In the genomic region with DNA sequence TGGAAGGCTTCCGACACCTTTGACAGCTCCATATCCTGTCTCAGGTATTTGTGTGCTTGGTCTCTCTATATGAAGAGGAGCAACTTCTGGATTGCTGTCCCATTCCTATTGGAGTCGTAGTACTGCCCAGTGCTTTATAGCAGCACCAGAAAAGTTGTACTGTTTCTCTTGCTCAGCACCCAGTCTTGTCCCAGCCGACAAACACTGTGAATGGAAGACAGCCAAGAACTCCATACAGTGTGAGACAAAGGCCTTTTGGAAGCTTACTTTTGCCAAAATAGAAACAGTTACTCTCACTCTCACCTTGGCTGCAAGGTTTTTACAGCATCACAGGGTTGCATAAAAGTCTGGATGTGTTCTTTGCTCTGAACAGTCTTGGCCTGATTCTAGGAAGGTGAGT, we compare ENCODE assay signal across 16 cellular contexts.
DNase-seq lines count a peak whose midpoint lies in the region; ATAC-seq and TF ChIP-seq lines count a peak whose summit lies in the region.
"Had no signal": no experiment of that assay in that cellular context is flagged by ENCODE, and none has a peak within 500 bp of the region (broad histone marks: within the 10 kb centered on the region; RNA-seq: fewer than 3 reads in every experiment).

No MANE protein-coding gene starts in this region.

- intact Hi-C loops in right cardiac atrium (cut with DNase I): no loop called here

- no peak overlapping the region for H2AFZ ChIP-seq in SK-N-SH (ENCODE audit: low read depth)
- H2AFZ ChIP-seq: PC-9 had no signal

- H3K79me2 ChIP-seq in SK-N-SH (ENCODE audit: insufficient read depth): no peaks in the 10 kb centered on the region

- no peak for TF ChIP-seq RAD21 in SK-N-SH (IDR thresholded peaks at IDR 0.05; ENCODE audit: low read length)

- H3K27me3 ChIP-seq in SK-N-SH (ENCODE audit: insufficient read depth) (no peaks in the 10 kb centered on the region), right cardiac atrium (ENCODE audit: control insufficient read depth, insufficient read depth) (no peaks in the 10 kb centered on the region), stomach smooth muscle (ENCODE audit: control insufficient read depth in 1 of 2, insufficient read depth in 2 of 2, low read length in 2 of 2) (no peaks in the 10 kb centered on the region), suprapubic skin (no peaks in the 10 kb centered on the region)
- H3K27me3 ChIP-seq: cardiac muscle cell had no signal

- no peaks in the 10 kb centered on the region for H4K20me1 ChIP-seq in SK-N-SH (ENCODE audit: insufficient read depth)

- no peaks in the 10 kb centered on the region for H3K9me3 ChIP-seq in SK-N-SH
- no peaks in the 10 kb centered on the region for H3K9me3 ChIP-seq in right cardiac atrium (ENCODE audit: control insufficient read depth, low read length)
- H3K9me3 ChIP-seq in stomach smooth muscle (ENCODE audit: control insufficient read depth in 2 of 2, low read length in 2 of 2): no peaks in the 10 kb centered on the region
- H3K9me3 ChIP-seq in suprapubic skin: no peaks in the 10 kb centered on the region

- TF ChIP-seq EP300 in SK-N-SH (IDR thresholded peaks at IDR 0.05; ENCODE audit: borderline replicate concordance in 1 of 2, low read depth in 1 of 2, low read length in 1 of 2) (no peak), suprapubic skin (IDR thresholded peaks at IDR 0.05) (no peak)

- CTCF ChIA-PET in SK-N-SH (lab: Yijun Ruan, JAX): interaction anchor here (1.0 to 2.1 kb wide), 3 partner anchors 30 to 168 kb away, joined by 4 to 8 read pairs (median 6); no protein-coding TSS in a partner anchor

- H3K9ac ChIP-seq in SK-N-SH: peak overlapping the region; percentile 32; the same call in 1 of the 2 replicates
- no peak overlapping the region for H3K9ac ChIP-seq in stomach smooth muscle (ENCODE audit: low read length in 2 of 2)

- H3F3A ChIP-seq in SK-N-SH (replicated peaks; ENCODE audit: insufficient read depth): peaks cover 42% of the 10 kb centered on the region

- no peak for TF ChIP-seq POLR2A in suprapubic skin (IDR thresholded peaks at IDR 0.05)

- H3K4me3 ChIP-seq in SK-N-SH (ENCODE audit: low read depth in 2 of 2, low read length in 1 of 2): no peak overlapping the region
- no peak overlapping the region for H3K4me3 ChIP-seq in choroid plexus epithelial cell (ENCODE audit: low read depth, low read length)
- no peak overlapping the region for H3K4me3 ChIP-seq in right cardiac atrium (ENCODE audit: low read length)
- no peak overlapping the region for H3K4me3 ChIP-seq in stomach smooth muscle (ENCODE audit: low read length in 2 of 2)
- H3K4me3 ChIP-seq in suprapubic skin: no peak overlapping the region
- H3K4me3 ChIP-seq: cardiac muscle cell, PC-9 had no signal

- no peak for DNase-seq in SK-N-SH
- DNase-seq in choroid plexus epithelial cell (ENCODE audit: low read depth): peak; percentile 61
- DNase-seq in right cardiac atrium: peak in 1 of 3 donors; percentile 47
- DNase-seq in suprapubic skin (ENCODE audit: low spot score in 2 of 2): no peak
- DNase-seq: 8988T, DND-41, kidney glomerular epithelial cell, NCI-H1694, NCI-H446 treated with DMSO at 0.1 percent for 48 hours had no signal

- no peaks in the 10 kb centered on the region for H3K9me2 ChIP-seq in SK-N-SH

- no peak for ATAC-seq in SK-N-SH treated with all-trans-retinoic acid at 6 μM for 48 hours
- ATAC-seq in right cardiac atrium: peak; percentile 69 to 75
- no peak for ATAC-seq in GM18517 (IDR thresholded peaks at IDR 0.05; ENCODE audit: unreplicated experiment)
- ATAC-seq in HG03460 (IDR thresholded peaks at IDR 0.05; ENCODE audit: unreplicated experiment): no peak
- ATAC-seq: WTC11 had no signal

- POLR2A ChIA-PET in SK-N-SH (lab: Yijun Ruan, JAX): no interaction called here

- H3K4me1 ChIP-seq in SK-N-SH (ENCODE audit: control insufficient read depth in 1 of 2, insufficient read depth in 2 of 2, low read depth in 1 of 2, low read length in 1 of 2): peaks cover 7 to 43% of the 10 kb centered on the region in 2 experiments
- peaks cover 2% of the 10 kb centered on the region for H3K4me1 ChIP-seq in right cardiac atrium (ENCODE audit: control insufficient read depth, insufficient read depth, low read length)
- peaks cover 18% of the 10 kb centered on the region for H3K4me1 ChIP-seq in stomach smooth muscle (ENCODE audit: control insufficient read depth, insufficient read depth, low read length)
- H3K4me1 ChIP-seq in suprapubic skin: no peaks in the 10 kb centered on the region

- peak overlapping the region; percentile 38; the same call in 1 of the 2 replicates for H3K4me2 ChIP-seq in SK-N-SH
- H3K4me2 ChIP-seq: PC-9 had no signal

- H3K27ac ChIP-seq in SK-N-SH (ENCODE audit: low read depth in 2 of 2, low read length in 1 of 2) (peak overlapping the region in 1 of 2 experiments; percentile 97; a peak in 3 of 4 replicates), right cardiac atrium (ENCODE audit: low read length) (no peak overlapping the region), stomach smooth muscle (ENCODE audit: low read length) (peak overlapping the region; percentile 50), suprapubic skin (no peak overlapping the region)

- 85% methylated on average over 3 of the region's 3 CpGs for WGBS in SK-N-SH (ENCODE audit: low lambda C conversion rate)
- WGBS in right cardiac atrium: 50% methylated on average over 3 of the region's 3 CpGs
- 74% methylated on average over 3 of the region's 3 CpGs for WGBS in suprapubic skin

- H3K36me3 ChIP-seq in SK-N-SH (replicated peaks in 1 of 2; ENCODE audit: control insufficient read depth in 1 of 2, insufficient read depth in 2 of 2, low read length in 1 of 2) (no peaks in the 10 kb centered on the region), stomach smooth muscle (ENCODE audit: control insufficient read depth in 2 of 2, insufficient read depth in 2 of 2, low read length in 2 of 2) (no peaks in the 10 kb centered on the region), suprapubic skin (no peaks in the 10 kb centered on the region)
- H3K36me3 ChIP-seq: cardiac muscle cell had no signal

- TF ChIP-seq CTCF in SK-N-SH (IDR thresholded peaks at IDR 0.05) (no peak), choroid plexus epithelial cell (conservative IDR thresholded peaks at IDR 0.05; ENCODE audit: low read depth, low read length) (no peak), suprapubic skin (IDR thresholded peaks at IDR 0.05) (no peak)

TF ChIP-seq in SK-N-SH, 30 proteins besides CTCF, POLR2A, EP300 and RAD21:
- TF ChIP-seq RCOR1 (IDR thresholded peaks at IDR 0.05; ENCODE audit: low read length) (no peak), YY1 (IDR thresholded peaks at IDR 0.05; ENCODE audit: low read depth) (no peak), TAF1 (IDR thresholded peaks at IDR 0.05; ENCODE audit: borderline replicate concordance, low read depth, low read length) (no peak), POLR2AphosphoS5 (IDR thresholded peaks at IDR 0.05; ENCODE audit: low read depth, low read length) (no peak), ELF1 (IDR thresholded peaks at IDR 0.05) (no peak), FOXM1 (IDR thresholded peaks at IDR 0.05; ENCODE audit: low read depth) (no peak)
- TF ChIP-seq, protein P1, sequence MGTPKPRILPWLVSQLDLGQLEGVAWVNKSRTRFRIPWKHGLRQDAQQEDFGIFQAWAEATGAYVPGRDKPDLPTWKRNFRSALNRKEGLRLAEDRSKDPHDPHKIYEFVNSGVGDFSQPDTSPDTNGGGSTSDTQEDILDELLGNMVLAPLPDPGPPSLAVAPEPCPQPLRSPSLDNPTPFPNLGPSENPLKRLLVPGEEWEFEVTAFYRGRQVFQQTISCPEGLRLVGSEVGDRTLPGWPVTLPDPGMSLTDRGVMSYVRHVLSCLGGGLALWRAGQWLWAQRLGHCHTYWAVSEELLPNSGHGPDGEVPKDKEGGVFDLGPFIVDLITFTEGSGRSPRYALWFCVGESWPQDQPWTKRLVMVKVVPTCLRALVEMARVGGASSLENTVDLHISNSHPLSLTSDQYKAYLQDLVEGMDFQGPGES (IDR thresholded peaks at IDR 0.05; ENCODE audit: low read depth, low read length): no peak
- TF ChIP-seq, protein P2, sequence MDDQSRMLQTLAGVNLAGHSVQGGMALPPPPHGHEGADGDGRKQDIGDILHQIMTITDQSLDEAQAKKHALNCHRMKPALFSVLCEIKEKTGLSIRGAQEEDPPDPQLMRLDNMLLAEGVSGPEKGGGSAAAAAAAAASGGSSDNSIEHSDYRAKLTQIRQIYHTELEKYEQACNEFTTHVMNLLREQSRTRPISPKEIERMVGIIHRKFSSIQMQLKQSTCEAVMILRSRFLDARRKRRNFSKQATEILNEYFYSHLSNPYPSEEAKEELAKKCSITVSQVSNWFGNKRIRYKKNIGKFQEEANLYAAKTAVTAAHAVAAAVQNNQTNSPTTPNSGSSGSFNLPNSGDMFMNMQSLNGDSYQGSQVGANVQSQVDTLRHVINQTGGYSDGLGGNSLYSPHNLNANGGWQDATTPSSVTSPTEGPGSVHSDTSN (IDR thresholded peaks at IDR 0.05): no peak

TF ChIP-seq in SK-N-SH treated with all-trans-retinoic acid at 6 μM for 48 hours, 23 proteins besides CTCF, POLR2A, EP300 and RAD21 (continues in another document):
- no peak for TF ChIP-seq RARB (CRISPR knock-in tag; IDR thresholded peaks at IDR 0.05)
- TF ChIP-seq, protein P3, sequence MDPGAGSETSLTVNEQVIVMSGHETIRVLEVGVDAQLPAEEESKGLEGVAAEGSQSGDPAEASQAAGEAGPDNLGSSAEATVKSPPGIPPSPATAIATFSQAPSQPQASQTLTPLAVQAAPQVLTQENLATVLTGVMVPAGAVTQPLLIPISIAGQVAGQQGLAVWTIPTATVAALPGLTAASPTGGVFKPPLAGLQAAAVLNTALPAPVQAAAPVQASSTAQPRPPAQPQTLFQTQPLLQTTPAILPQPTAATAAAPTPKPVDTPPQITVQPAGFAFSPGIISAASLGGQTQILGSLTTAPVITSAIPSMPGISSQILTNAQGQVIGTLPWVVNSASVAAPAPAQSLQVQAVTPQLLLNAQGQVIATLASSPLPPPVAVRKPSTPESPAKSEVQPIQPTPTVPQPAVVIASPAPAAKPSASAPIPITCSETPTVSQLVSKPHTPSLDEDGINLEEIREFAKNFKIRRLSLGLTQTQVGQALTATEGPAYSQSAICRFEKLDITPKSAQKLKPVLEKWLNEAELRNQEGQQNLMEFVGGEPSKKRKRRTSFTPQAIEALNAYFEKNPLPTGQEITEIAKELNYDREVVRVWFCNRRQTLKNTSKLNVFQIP (CRISPR knock-in tag; IDR thresholded peaks at IDR 0.05; ENCODE audit: borderline replicate concordance, low read depth): no peak
- TF ChIP-seq OSR1 (CRISPR knock-in tag; IDR thresholded peaks at IDR 0.05): no peak
- TF ChIP-seq, protein P4, sequence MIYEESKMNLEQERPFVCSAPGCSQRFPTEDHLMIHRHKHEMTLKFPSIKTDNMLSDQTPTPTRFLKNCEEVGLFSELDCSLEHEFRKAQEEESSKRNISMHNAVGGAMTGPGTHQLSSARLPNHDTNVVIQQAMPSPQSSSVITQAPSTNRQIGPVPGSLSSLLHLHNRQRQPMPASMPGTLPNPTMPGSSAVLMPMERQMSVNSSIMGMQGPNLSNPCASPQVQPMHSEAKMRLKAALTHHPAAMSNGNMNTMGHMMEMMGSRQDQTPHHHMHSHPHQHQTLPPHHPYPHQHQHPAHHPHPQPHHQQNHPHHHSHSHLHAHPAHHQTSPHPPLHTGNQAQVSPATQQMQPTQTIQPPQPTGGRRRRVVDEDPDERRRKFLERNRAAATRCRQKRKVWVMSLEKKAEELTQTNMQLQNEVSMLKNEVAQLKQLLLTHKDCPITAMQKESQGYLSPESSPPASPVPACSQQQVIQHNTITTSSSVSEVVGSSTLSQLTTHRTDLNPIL (CRISPR knock-in tag; IDR thresholded peaks at IDR 0.05; ENCODE audit: low read depth): no peak
- TF ChIP-seq SNAI2 (CRISPR knock-in tag; IDR thresholded peaks at IDR 0.05): no peak

Comparison
In these comparisons a context has a peak if more than half of its experiments do, and no peak if none do; other contexts are left out.
1. ATAC-seq: peak in right cardiac atrium (2 of 2); none in SK-N-SH treated with all-trans-retinoic acid at 6 μM for 48 hours (single experiment), GM18517 (single experiment) and HG03460 (single experiment).